2 cellular contexts compared by ENCODE assay signal in the genomic region with DNA sequence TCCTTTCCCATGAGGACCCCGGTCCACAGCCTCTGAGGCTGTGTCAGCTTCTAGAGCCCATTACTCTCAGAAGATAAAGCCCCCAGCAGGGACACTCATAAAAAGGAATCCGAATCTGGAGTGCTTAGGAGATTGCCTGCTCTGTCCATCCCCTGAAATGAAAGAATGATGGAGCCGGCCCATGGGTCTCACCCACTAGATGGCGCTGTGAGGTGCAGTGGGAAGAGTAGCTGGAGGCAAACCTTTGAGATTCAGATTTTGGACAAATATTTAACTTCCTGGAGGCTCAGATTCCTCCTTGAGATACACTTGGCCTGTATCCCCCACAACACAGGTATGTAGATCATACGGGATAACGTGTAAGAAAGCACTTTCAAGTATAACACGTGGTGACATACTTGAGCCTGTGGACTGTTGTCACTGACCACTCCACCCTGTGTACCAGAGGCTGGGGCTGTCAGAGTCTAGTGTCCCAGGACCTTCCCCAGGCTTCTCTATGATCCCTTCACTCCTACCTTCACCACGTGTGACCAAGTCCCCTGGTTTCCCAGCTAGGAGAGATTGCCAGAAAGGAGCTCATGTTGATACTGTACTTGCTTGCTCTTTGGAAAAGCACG.
TF ChIP-seq lines count a peak whose summit lies in the region.

No MANE protein-coding gene starts in this region.

TF ChIP-seq in SK-N-SH, 30 proteins besides CTCF, POLR2A, EP300 and RAD21:
- TF ChIP-seq POLR2AphosphoS5 (IDR thresholded peaks at IDR 0.05; ENCODE audit: low read depth, low read length), result no peak
- no peak for TF ChIP-seq TAF1 (IDR thresholded peaks at IDR 0.05; ENCODE audit: borderline replicate concordance, low read depth, low read length)
- TF ChIP-seq, protein P1, sequence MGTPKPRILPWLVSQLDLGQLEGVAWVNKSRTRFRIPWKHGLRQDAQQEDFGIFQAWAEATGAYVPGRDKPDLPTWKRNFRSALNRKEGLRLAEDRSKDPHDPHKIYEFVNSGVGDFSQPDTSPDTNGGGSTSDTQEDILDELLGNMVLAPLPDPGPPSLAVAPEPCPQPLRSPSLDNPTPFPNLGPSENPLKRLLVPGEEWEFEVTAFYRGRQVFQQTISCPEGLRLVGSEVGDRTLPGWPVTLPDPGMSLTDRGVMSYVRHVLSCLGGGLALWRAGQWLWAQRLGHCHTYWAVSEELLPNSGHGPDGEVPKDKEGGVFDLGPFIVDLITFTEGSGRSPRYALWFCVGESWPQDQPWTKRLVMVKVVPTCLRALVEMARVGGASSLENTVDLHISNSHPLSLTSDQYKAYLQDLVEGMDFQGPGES (IDR thresholded peaks at IDR 0.05; ENCODE audit: low read depth, low read length), result no peak
- no peak for TF ChIP-seq SIN3A (IDR thresholded peaks at IDR 0.05; ENCODE audit: borderline replicate concordance, low read depth, low read length)
- TF ChIP-seq, protein P2, sequence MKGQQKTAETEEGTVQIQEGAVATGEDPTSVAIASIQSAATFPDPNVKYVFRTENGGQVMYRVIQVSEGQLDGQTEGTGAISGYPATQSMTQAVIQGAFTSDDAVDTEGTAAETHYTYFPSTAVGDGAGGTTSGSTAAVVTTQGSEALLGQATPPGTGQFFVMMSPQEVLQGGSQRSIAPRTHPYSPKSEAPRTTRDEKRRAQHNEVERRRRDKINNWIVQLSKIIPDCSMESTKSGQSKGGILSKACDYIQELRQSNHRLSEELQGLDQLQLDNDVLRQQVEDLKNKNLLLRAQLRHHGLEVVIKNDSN (IDR thresholded peaks at IDR 0.05; ENCODE audit: borderline replicate concordance, low read depth), result no peak
- TF ChIP-seq, protein P3, sequence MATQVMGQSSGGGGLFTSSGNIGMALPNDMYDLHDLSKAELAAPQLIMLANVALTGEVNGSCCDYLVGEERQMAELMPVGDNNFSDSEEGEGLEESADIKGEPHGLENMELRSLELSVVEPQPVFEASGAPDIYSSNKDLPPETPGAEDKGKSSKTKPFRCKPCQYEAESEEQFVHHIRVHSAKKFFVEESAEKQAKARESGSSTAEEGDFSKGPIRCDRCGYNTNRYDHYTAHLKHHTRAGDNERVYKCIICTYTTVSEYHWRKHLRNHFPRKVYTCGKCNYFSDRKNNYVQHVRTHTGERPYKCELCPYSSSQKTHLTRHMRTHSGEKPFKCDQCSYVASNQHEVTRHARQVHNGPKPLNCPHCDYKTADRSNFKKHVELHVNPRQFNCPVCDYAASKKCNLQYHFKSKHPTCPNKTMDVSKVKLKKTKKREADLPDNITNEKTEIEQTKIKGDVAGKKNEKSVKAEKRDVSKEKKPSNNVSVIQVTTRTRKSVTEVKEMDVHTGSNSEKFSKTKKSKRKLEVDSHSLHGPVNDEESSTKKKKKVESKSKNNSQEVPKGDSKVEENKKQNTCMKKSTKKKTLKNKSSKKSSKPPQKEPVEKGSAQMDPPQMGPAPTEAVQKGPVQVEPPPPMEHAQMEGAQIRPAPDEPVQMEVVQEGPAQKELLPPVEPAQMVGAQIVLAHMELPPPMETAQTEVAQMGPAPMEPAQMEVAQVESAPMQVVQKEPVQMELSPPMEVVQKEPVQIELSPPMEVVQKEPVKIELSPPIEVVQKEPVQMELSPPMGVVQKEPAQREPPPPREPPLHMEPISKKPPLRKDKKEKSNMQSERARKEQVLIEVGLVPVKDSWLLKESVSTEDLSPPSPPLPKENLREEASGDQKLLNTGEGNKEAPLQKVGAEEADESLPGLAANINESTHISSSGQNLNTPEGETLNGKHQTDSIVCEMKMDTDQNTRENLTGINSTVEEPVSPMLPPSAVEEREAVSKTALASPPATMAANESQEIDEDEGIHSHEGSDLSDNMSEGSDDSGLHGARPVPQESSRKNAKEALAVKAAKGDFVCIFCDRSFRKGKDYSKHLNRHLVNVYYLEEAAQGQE (IDR thresholded peaks at IDR 0.05; ENCODE audit: low read depth, low read length), result no peak
- no peak for TF ChIP-seq GABPA (IDR thresholded peaks at IDR 0.05; ENCODE audit: low read depth)
- no peak for TF ChIP-seq RCOR1 (IDR thresholded peaks at IDR 0.05; ENCODE audit: low read length)

TF ChIP-seq in HepG2, 621 proteins besides CTCF, POLR2A, EP300 and RAD21:
- no peak for TF ChIP-seq JDP2 (CRISPR knock-in tag; IDR thresholded peaks at IDR 0.05; ENCODE audit: borderline replicate concordance)
- no peak for TF ChIP-seq MTF2 (CRISPR knock-in tag; IDR thresholded peaks at IDR 0.05; ENCODE audit: borderline replicate concordance)
- TF ChIP-seq ZNF446 (CRISPR knock-in tag; IDR thresholded peaks at IDR 0.05), result no peak
- TF ChIP-seq ZNF768 (CRISPR knock-in tag; IDR thresholded peaks at IDR 0.05), result no peak
- peak; percentile 28 for TF ChIP-seq STAG1 (CRISPR knock-in tag; IDR thresholded peaks at IDR 0.05)
- TF ChIP-seq NR3C1 (CRISPR knock-in tag; IDR thresholded peaks at IDR 0.05), result no peak
- TF ChIP-seq BHLHE40 (IDR thresholded peaks at IDR 0.05; ENCODE audit: low read length), result no peak
- TF ChIP-seq ZNF672 (CRISPR knock-in tag; IDR thresholded peaks at IDR 0.05), result no peak
- no peak for TF ChIP-seq AGO2 (optimal IDR thresholded peaks at IDR 0.05; ENCODE audit: low read depth, low read length)
- TF ChIP-seq CEBPB (IDR thresholded peaks at IDR 0.05; ENCODE audit: borderline replicate concordance, low read depth, low read length), result no peak
- TF ChIP-seq, protein P4, sequence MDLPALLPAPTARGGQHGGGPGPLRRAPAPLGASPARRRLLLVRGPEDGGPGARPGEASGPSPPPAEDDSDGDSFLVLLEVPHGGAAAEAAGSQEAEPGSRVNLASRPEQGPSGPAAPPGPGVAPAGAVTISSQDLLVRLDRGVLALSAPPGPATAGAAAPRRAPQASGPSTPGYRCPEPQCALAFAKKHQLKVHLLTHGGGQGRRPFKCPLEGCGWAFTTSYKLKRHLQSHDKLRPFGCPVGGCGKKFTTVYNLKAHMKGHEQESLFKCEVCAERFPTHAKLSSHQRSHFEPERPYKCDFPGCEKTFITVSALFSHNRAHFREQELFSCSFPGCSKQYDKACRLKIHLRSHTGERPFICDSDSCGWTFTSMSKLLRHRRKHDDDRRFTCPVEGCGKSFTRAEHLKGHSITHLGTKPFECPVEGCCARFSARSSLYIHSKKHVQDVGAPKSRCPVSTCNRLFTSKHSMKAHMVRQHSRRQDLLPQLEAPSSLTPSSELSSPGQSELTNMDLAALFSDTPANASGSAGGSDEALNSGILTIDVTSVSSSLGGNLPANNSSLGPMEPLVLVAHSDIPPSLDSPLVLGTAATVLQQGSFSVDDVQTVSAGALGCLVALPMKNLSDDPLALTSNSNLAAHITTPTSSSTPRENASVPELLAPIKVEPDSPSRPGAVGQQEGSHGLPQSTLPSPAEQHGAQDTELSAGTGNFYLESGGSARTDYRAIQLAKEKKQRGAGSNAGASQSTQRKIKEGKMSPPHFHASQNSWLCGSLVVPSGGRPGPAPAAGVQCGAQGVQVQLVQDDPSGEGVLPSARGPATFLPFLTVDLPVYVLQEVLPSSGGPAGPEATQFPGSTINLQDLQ (CRISPR knock-in tag; IDR thresholded peaks at IDR 0.05), result no peak
- no peak for TF ChIP-seq NR2F2 (IDR thresholded peaks at IDR 0.05; ENCODE audit: borderline replicate concordance, low read depth)
- TF ChIP-seq MEIS2 (CRISPR knock-in tag; IDR thresholded peaks at IDR 0.05), result no peak
- no peak for TF ChIP-seq ZNF703 (CRISPR knock-in tag; IDR thresholded peaks at IDR 0.05; ENCODE audit: borderline replicate concordance)
- TF ChIP-seq XRCC5 (optimal IDR thresholded peaks at IDR 0.05; ENCODE audit: low read length), result peak; percentile 36
- TF ChIP-seq PHF20 (CRISPR knock-in tag; IDR thresholded peaks at IDR 0.05), result no peak
